Comparison of ENCODE assay signal across 8 cellular contexts in the genomic region with DNA sequence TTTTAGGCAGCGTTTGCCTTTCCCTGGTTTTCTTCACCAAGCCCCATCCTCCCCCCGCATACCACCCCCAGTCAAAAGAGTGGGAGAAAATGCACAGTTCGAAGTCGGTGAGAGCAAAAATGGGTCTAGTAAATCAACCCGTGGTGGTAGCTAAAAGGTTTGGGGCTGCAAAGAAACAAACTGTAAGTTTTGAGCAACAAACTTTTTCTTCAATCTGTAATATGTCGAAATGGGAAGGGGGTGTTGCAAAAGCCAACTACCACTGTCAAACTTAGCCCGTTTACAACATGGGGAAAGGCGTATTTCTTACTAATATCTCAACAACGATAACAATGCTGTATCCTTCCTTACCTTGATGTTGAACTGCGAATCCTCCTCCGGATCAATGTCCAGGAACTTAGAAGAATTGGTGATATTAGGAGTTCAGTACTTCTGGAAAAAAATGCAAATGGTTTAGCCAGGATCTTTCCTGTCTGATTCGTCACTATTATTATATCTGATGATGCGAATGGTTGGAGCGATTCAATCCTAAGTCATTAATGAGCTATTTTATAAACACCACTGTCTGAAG. TPM values are rescaled to one million over a fixed set of nuclear protein-coding genes. Genes with fewer than 3 reads are reported as not detected.
DNase-seq lines count a peak whose midpoint lies in the region; ATAC-seq, FAIRE-seq and TF ChIP-seq lines count a peak whose summit lies in the region.

No MANE protein-coding gene starts in this region.

- H3K27ac ChIP-seq in DOHH2 (ENCODE audit: low read depth, low read length) (no peak overlapping the region), MM.1S (ENCODE audit: low read length) (no peak overlapping the region), GM12878 (ENCODE audit: control insufficient read depth, insufficient read depth) (no peak overlapping the region), mesenchymal stem cell (ENCODE audit: low read length, poor library complexity, severe bottlenecking) (no peak overlapping the region)

- H2BK5ac ChIP-seq in mesenchymal stem cell (ENCODE audit: low read depth, low read length, poor library complexity, severe bottlenecking) = no peak overlapping the region

- no peak overlapping the region for H2BK120ac ChIP-seq in mesenchymal stem cell (ENCODE audit: low read depth, low read length)

- H2BK12ac ChIP-seq in mesenchymal stem cell (ENCODE audit: low read length in 2 of 2) = no peak overlapping the region

- peak; percentile 7 for FAIRE-seq in GM12878 (lab: Jason Lieb, UNC)

- no peaks in the 10 kb centered on the region for H3K9me2 ChIP-seq in DOHH2 (replicated peaks; ENCODE audit: control insufficient read depth, low read length)
- no peaks in the 10 kb centered on the region for H3K9me2 ChIP-seq in MM.1S (replicated peaks; ENCODE audit: insufficient read depth, low read length)

- H3K4ac ChIP-seq in mesenchymal stem cell (ENCODE audit: low read depth in 1 of 2, low read length in 2 of 2) = no peak overlapping the region

- no peak for TF ChIP-seq RAD21 in GM12878 (IDR thresholded peaks at IDR 0.05; ENCODE audit: insufficient read depth, low read depth, low read length)

- WGBS in GM12878 (ENCODE audit: insufficient coverage, insufficient replicate concordance, low lambda C conversion rate, missing lambda C conversion rate) = 21% methylated on average over 14 of the region's 14 CpGs
- 0% methylated on average over 8 of the region's 14 CpGs for WGBS in mesenchymal stem cell

- intact Hi-C loops in GM12878 (cut with micrococcal nuclease; ENCODE audit: unreplicated experiment) = no loop called here

- no peak overlapping the region for H4K8ac ChIP-seq in mesenchymal stem cell (ENCODE audit: low read length)

- no peaks in the 10 kb centered on the region for H4K20me1 ChIP-seq in DOHH2 (ENCODE audit: control insufficient read depth, insufficient read depth, low read depth, low read length)
- H4K20me1 ChIP-seq in MM.1S (ENCODE audit: insufficient read depth, low read length) = no peaks in the 10 kb centered on the region
- no peaks in the 10 kb centered on the region for H4K20me1 ChIP-seq in GM12878 (ENCODE audit: control insufficient read depth, insufficient read depth)

- no peak overlapping the region for H4K91ac ChIP-seq in mesenchymal stem cell (ENCODE audit: low read length)

- H2AFZ ChIP-seq in MM.1S (ENCODE audit: low read length) (peak overlapping the region; percentile 95), GM12878 (ENCODE audit: control insufficient read depth, low read depth, low read length) (peak overlapping the region; percentile 88), mesenchymal stem cell (ENCODE audit: low read depth, low read length) (no peak overlapping the region)

- no peak overlapping the region for H3K14ac ChIP-seq in mesenchymal stem cell (ENCODE audit: low read length in 2 of 2)

- no peak for TF ChIP-seq EP300 in GM12878 (IDR thresholded peaks at IDR 0.05; ENCODE audit: borderline replicate concordance in 1 of 2, control insufficient read depth in 1 of 2, low read depth in 2 of 2, low read length in 2 of 2)

- H3K23ac ChIP-seq in mesenchymal stem cell (ENCODE audit: low read length in 2 of 2) = no peak overlapping the region

- no peaks in the 10 kb centered on the region; the same call in none of the 2 replicates for H3F3A ChIP-seq in DOHH2 (ENCODE audit: control insufficient read depth, insufficient read depth)
- no peaks in the 10 kb centered on the region for H3F3A ChIP-seq in MM.1S (ENCODE audit: insufficient read depth, low read length)

- no peak for TF ChIP-seq CTCF in DOHH2 (IDR thresholded peaks at IDR 0.05; ENCODE audit: low read depth, low read length, poor library complexity, severe bottlenecking)
- TF ChIP-seq CTCF in MM.1S (IDR thresholded peaks at IDR 0.05; ENCODE audit: low read length) = no peak
- TF ChIP-seq CTCF in GM12878 (IDR thresholded peaks at IDR 0.05 in 2 of 3, conservative IDR thresholded peaks at IDR 0.05 in 1 of 3; ENCODE audit: control insufficient read depth in 2 of 3, extremely low read depth in 1 of 3, insufficient read depth in 1 of 3, low read depth in 3 of 3, low read length in 3 of 3) = no peak

- no peak for TF ChIP-seq POLR2A in GM12878 (IDR thresholded peaks at IDR 0.05; ENCODE audit: low read depth, low read length)

- no peak for ATAC-seq in GM12878
- no peak for ATAC-seq in HG03432 (IDR thresholded peaks at IDR 0.05; ENCODE audit: unreplicated experiment)

- H3K4me3 ChIP-seq in DOHH2 (ENCODE audit: low read length) (peak overlapping the region; percentile 80), MM.1S (ENCODE audit: low read length) (peak overlapping the region; percentile 89), GM12878 (peak overlapping the region; percentile 78), mesenchymal stem cell (ENCODE audit: insufficient read depth in 1 of 2, low read depth in 1 of 2, low read length in 2 of 2) (peak overlapping the region; percentile 84 to 90)

- H3K27me3 ChIP-seq in DOHH2 (ENCODE audit: control insufficient read depth, low read length) = peaks cover 60% of the 10 kb centered on the region
- peaks cover 57% of the 10 kb centered on the region for H3K27me3 ChIP-seq in MM.1S (replicated peaks; ENCODE audit: insufficient read depth, low read length)
- peaks cover 15 to 35% of the 10 kb centered on the region in 2 experiments for H3K27me3 ChIP-seq in GM12878 (replicated peaks in 1 of 2; ENCODE audit: control insufficient read depth in 2 of 2, insufficient read depth in 2 of 2, low read length in 1 of 2)
- peaks cover 17 to 43% of the 10 kb centered on the region in 2 experiments for H3K27me3 ChIP-seq in mesenchymal stem cell (ENCODE audit: control insufficient read depth in 1 of 2, insufficient read depth in 1 of 2, low read length in 2 of 2)

- in situ Hi-C loops in GM12878 (cut with MboI) = no loop called here

- H3K4me2 ChIP-seq in DOHH2 (ENCODE audit: low read length) = peak overlapping the region; percentile 84
- peak overlapping the region; percentile 96 for H3K4me2 ChIP-seq in MM.1S (ENCODE audit: low read depth, low read length)
- peak overlapping the region; percentile 77 for H3K4me2 ChIP-seq in GM12878 (ENCODE audit: control insufficient read depth, insufficient read depth)
- peak overlapping the region; percentile 100 for H3K4me2 ChIP-seq in mesenchymal stem cell (ENCODE audit: low read length, poor library complexity, severe bottlenecking)

- RAD21 ChIA-PET in GM12878 (lab: Charles Lee; ENCODE audit: unreplicated experiment) = no interaction called here

- no peak overlapping the region for H2BK15ac ChIP-seq in mesenchymal stem cell (ENCODE audit: low read depth, poor library complexity, severe bottlenecking)

- H3K36me3 ChIP-seq in DOHH2 (ENCODE audit: control insufficient read depth, low read length) = no peaks in the 10 kb centered on the region
- no peaks in the 10 kb centered on the region for H3K36me3 ChIP-seq in MM.1S (replicated peaks; ENCODE audit: insufficient read depth, low read length)
- H3K36me3 ChIP-seq in GM12878 (ENCODE audit: control insufficient read depth in 2 of 2, insufficient read depth in 2 of 2, low read length in 1 of 2) = no peaks in the 10 kb centered on the region
- peaks cover 0 to 3% of the 10 kb centered on the region in 2 experiments for H3K36me3 ChIP-seq in mesenchymal stem cell (ENCODE audit: control insufficient read depth in 1 of 2, insufficient read depth in 2 of 2, low read depth in 1 of 2, low read length in 2 of 2)

- POLR2A ChIA-PET in GM12878 (lab: Charles Lee) = interaction anchor here (0.7 kb wide), 1 partner anchor 744 kb away, joined by 5 read pairs; no protein-coding TSS in a partner anchor

- CTCF ChIA-PET in GM12878 (lab: Yijun Ruan, JAX) = interaction anchor here (1.0 kb wide), 1 partner anchor 25 kb away, joined by 3 read pairs; no protein-coding TSS in a partner anchor

- H3K9ac ChIP-seq in MM.1S (ENCODE audit: low read length) = peak overlapping the region; percentile 71; the same call in 1 of the 2 replicates
- no peak overlapping the region for H3K9ac ChIP-seq in GM12878 (ENCODE audit: control insufficient read depth, insufficient read depth, low read length)
- peak overlapping the region; percentile 92 for H3K9ac ChIP-seq in mesenchymal stem cell (ENCODE audit: low read length)

- DNase-seq in MM.1S (no peak), GM12878 (ENCODE audit: low read depth, low spot score) (no peak), mesenchymal stem cell (peak; percentile 54), NCI-H1694 (lab: John Stamatoyannopoulos, UW) (no peak), superior temporal gyrus (ENCODE audit: extremely low spot score) (no peak)
- DNase-seq in activated effector memory CD4-positive, alpha-beta T cell treated with anti-CD3 and anti-CD28 coated beads, Interleukin-2, amount 50 U/mL, for 16 hours = no peak

- H3K4me1 ChIP-seq in DOHH2 (ENCODE audit: control insufficient read depth, low read length) = peaks cover 6% of the 10 kb centered on the region; the same call in 1 of the 2 replicates
- peaks cover 7% of the 10 kb centered on the region; the same call in 1 of the 2 replicates for H3K4me1 ChIP-seq in MM.1S (ENCODE audit: low read length)
- H3K4me1 ChIP-seq in GM12878 (ENCODE audit: control insufficient read depth, insufficient read depth, low read length) = no peaks in the 10 kb centered on the region
- peaks cover 47% of the 10 kb centered on the region for H3K4me1 ChIP-seq in mesenchymal stem cell (ENCODE audit: control insufficient read depth, insufficient read depth, low read depth, low read length)

- no peaks in the 10 kb centered on the region for H3K79me2 ChIP-seq in DOHH2 (ENCODE audit: control insufficient read depth, low read length)
- H3K79me2 ChIP-seq in MM.1S (ENCODE audit: low read length) = no peaks in the 10 kb centered on the region
- no peaks in the 10 kb centered on the region for H3K79me2 ChIP-seq in GM12878 (ENCODE audit: control insufficient read depth, insufficient read depth, low read length)

- SMC1A ChIA-PET in GM12878 (lab: Charles Lee; ENCODE audit: uncharacterized antibody, unreplicated experiment) = interaction anchor here (1.4 kb wide), 1 partner anchor 761 kb away, joined by 5 read pairs; no protein-coding TSS in a partner anchor

- no peak overlapping the region for H3K18ac ChIP-seq in mesenchymal stem cell (ENCODE audit: low read depth in 1 of 2, low read length in 2 of 2)

- no TSS peak for BruUV-seq in GM12878 (replicated peaks; lab: Mats Ljungman, UMichigan)

- H2AK5ac ChIP-seq in mesenchymal stem cell (ENCODE audit: low read length, severe bottlenecking) = no peak overlapping the region

- peaks cover 2% of the 10 kb centered on the region for H3K79me1 ChIP-seq in mesenchymal stem cell (replicated peaks; ENCODE audit: low read length, poor library complexity, severe bottlenecking)

- H3K9me3 ChIP-seq in DOHH2 (ENCODE audit: control insufficient read depth, insufficient read depth, low read length) (no peaks in the 10 kb centered on the region), MM.1S (replicated peaks; ENCODE audit: insufficient read depth, low read length) (no peaks in the 10 kb centered on the region), GM12878 (replicated peaks; ENCODE audit: control insufficient read depth, insufficient read depth, low read length) (no peaks in the 10 kb centered on the region; the same call in 2 of the 3 replicates), mesenchymal stem cell (ENCODE audit: control insufficient read depth, low read length) (no peaks in the 10 kb centered on the region)

RNA-seq across cellular contexts. Expression of a gene that starts 2.4 kb away (rescaled TPM):
- total RNA-seq in GM12878 (2013; cell fraction: nucleolus; rRNA removed) = 0.08 and 0.17 TPM in 2 replicates
- 0.06 and 0.11 TPM in 2 replicates for total RNA-seq in GM12878 (2014; rRNA removed)
- total RNA-seq in GM12878 (2014; rRNA removed; fragmentation: Illumina TruSeq; extraction: Trizol) = 0.05 and 0.13 TPM in 2 replicates
- total RNA-seq in GM12878 (2021) = 0.10 and 0.11 TPM in 2 replicates
- not detected for polyA plus RNA-seq in GM12878 (2011; ENCODE audit: low read depth)
- 0.56 and 0.66 TPM in 2 replicates for polyA plus RNA-seq in GM12878 (2011; rRNA removed)
- polyA plus RNA-seq in GM12878 (2011; cell fraction: cytosol; rRNA removed) = 0.39 and 0.47 TPM in 2 replicates
- 1.8 and 2.8 TPM in 2 replicates for polyA plus RNA-seq in GM12878 (2011; cell fraction: nucleus; rRNA removed)
- 0.06 TPM in 1 of 2 replicates, not detected in the other for polyA plus RNA-seq in GM12878 (2012)
- 0.06 and 0.08 TPM in 2 replicates for polyA plus RNA-seq in GM12878 (2014; fragmentation: Illumina TruSeq; extraction: Trizol)
- polyA plus RNA-seq in GM12878 (2014; fragmentation: Nextera tagmentation; extraction: Ambion mirVana) = not detected
- polyA plus RNA-seq in GM12878 (2014; rRNA removed) = 0.03 and 0.08 TPM in 2 replicates
- under 1 TPM in 1 of 2 experiments, not detected in 1; 0.08 TPM for polyA plus RNA-seq in GM12878 (2016; fragmentation: Nextera tagmentation; extraction: Ambion mirVana)
- polyA minus RNA-seq in GM12878 (2011; rRNA and poly(A)+ RNA removed) = 1.9 and 2.3 TPM in 2 replicates
- 1.1 and 1.2 TPM in 2 replicates for polyA minus RNA-seq in GM12878 (2011; cell fraction: cytosol; rRNA and poly(A)+ RNA removed)
- polyA minus RNA-seq in GM12878 (2011; cell fraction: nucleus; rRNA and poly(A)+ RNA removed) = 1.6 and 3.5 TPM in 2 replicates
- 2.6 TPM for polyA plus RNA-seq in mesenchymal stem cell (2013, experiment 1 of 2)
- 2.3 TPM for polyA plus RNA-seq in mesenchymal stem cell (2013, experiment 2 of 2)
